1 cellular context compared by ENCODE assay signal in the genomic region with DNA sequence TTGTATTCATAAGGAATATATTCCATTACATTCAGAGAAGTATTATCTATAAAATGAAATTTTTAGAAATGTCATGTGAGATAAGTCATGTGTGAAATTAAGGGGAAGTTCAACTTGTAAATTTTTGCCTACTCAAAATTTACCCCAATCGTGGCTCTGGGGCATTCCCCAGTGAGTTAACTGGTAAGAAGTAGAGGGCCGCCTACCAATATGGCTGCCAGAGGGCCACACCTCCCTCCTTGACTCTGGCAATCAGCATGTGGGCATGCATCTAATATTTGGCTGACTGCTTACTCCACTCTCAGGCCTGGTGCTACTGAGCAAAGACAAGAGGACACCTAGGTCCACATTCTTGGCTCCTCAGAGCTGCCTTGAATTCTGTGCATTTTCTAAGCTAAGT.
TF ChIP-seq lines count a peak whose summit lies in the region.

No MANE protein-coding gene starts in this region.

TF ChIP-seq in GM12878, 131 proteins besides CTCF, POLR2A, EP300 and RAD21:
- TF ChIP-seq, protein P1, sequence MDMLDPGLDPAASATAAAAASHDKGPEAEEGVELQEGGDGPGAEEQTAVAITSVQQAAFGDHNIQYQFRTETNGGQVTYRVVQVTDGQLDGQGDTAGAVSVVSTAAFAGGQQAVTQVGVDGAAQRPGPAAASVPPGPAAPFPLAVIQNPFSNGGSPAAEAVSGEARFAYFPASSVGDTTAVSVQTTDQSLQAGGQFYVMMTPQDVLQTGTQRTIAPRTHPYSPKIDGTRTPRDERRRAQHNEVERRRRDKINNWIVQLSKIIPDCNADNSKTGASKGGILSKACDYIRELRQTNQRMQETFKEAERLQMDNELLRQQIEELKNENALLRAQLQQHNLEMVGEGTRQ (IDR thresholded peaks at IDR 0.05; ENCODE audit: borderline replicate concordance, low read depth, low read length), result no peak
- TF ChIP-seq BCL11A (IDR thresholded peaks at IDR 0.05; ENCODE audit: low read depth, low read length), result no peak
- no peak for TF ChIP-seq DPF2 (IDR thresholded peaks at IDR 0.05)
- no peak for TF ChIP-seq STAT1 (conservative IDR thresholded peaks at IDR 0.05)
- no peak for TF ChIP-seq BACH1 (IDR thresholded peaks at IDR 0.05; ENCODE audit: borderline replicate concordance)
